ENCODE assay signal across 22 cellular contexts in the genomic region with DNA sequence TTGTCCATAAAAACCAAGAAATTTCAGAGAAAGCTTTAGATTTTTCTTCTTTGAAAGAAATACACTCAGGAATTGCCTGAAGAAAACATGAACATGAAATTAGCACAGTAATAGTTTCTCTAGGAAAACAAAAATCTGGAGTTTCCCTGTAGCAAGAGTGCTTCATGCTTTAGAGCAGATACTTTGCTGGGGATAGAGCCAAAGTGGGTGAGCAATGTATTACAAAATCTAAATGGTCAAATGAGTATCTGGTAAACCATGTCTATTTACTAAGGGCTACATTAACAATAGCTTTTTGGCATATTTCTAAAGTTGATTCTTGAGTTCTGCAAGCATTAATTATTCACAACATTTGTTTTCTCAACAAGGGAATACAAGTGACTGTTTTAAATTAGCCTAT. TPM values are rescaled to one million over a fixed set of nuclear protein-coding genes. Genes with fewer than 3 reads are reported as not detected.
DNase-seq lines count a peak whose midpoint lies in the region; ATAC-seq and TF ChIP-seq lines count a peak whose summit lies in the region.
"Had no signal": no experiment of that assay in that cellular context is flagged by ENCODE, and none has a peak within 500 bp of the region (broad histone marks: within the 10 kb centered on the region; RNA-seq: fewer than 3 reads in every experiment).

No MANE protein-coding gene starts in this region.

- H3K4me3 ChIP-seq in mammary epithelial cell (replicated peaks in 1 of 3; ENCODE audit: insufficient read depth in 1 of 3, low read depth in 2 of 3, low read length in 3 of 3) (no peak overlapping the region), choroid plexus epithelial cell (ENCODE audit: low read depth, low read length) (no peak overlapping the region), foreskin fibroblast (ENCODE audit: low read depth in 1 of 2, low read length in 2 of 2) (no peak overlapping the region), upper lobe of right lung (no peak overlapping the region)
- H3K4me3 ChIP-seq: GM12878, GM23338, SJCRH30 had no signal

- H3K4me3 Mint-ChIP-seq in MCF 10A (ENCODE audit: unreplicated experiment) = no peak overlapping the region
- H3K4me3 Mint-ChIP-seq: CD4-positive, CD25-positive, alpha-beta regulatory T cell; GM23338; IgD-negative memory B cell had no signal

- no peaks in the 10 kb centered on the region for H3K4me1 Mint-ChIP-seq in MCF 10A (ENCODE audit: insufficient read depth, unreplicated experiment)
- H3K4me1 Mint-ChIP-seq: CD4-positive, CD25-positive, alpha-beta regulatory T cell; GM23338; IgD-negative memory B cell had no signal

- no peak overlapping the region for H2AFZ ChIP-seq in mammary epithelial cell (ENCODE audit: low read depth, low read length)
- H2AFZ ChIP-seq: GM23338 had no signal

- dilution Hi-C loops in mammary epithelial cell (cut with HindIII; ENCODE audit: low sequenced_read_pairs) = no loop called here

- no peaks in the 10 kb centered on the region for H3K27me3 ChIP-seq in mammary epithelial cell (ENCODE audit: insufficient read depth, low read length)
- H3K27me3 ChIP-seq in upper lobe of right lung = no peaks in the 10 kb centered on the region
- H3K27me3 ChIP-seq: SJCRH30 had no signal

- DNase-seq in MCF 10A (ENCODE audit: unreplicated experiment) (peak; percentile 11), mammary epithelial cell (no peak), choroid plexus epithelial cell (ENCODE audit: low read depth) (peak; percentile 10), foreskin fibroblast (peak; percentile 5 to 29), upper lobe of right lung (no peak), NCI-H82 treated with DMSO at 0.1 percent for 48 hours (lab: John Stamatoyannopoulos, UW; ENCODE audit: unreplicated experiment) (no peak)
- DNase-seq: CD4-positive, CD25-positive, alpha-beta regulatory T cell; HCEC 1CT; NCI-H1694; NCI-H446 treated with DMSO at 0.1 percent for 48 hours; NCI-H69; NK-92 treated with Interleukin-12 subunit alpha and Interleukin-12 subunit beta, amount 100 ng/mL, for 24 hours; SJCRH30 had no signal

- no peaks in the 10 kb centered on the region for H3K9me3 Mint-ChIP-seq in MCF 10A (ENCODE audit: unreplicated experiment)
- H3K9me3 Mint-ChIP-seq: GM23338, IgD-negative memory B cell had no signal

- CTCF ChIA-PET in MCF 10A (lab: Yijun Ruan, JAX) (interaction anchor here (0.9 to 1.6 kb wide), 2 partner anchors 22 to 55 kb away, joined by 3 to 4 read pairs; no protein-coding TSS in a partner anchor), mammary epithelial cell (lab: Charles Lee; ENCODE audit: low non-redundant PET) (no interaction called here)

- intact Hi-C loops in MCF 10A (cut with micrococcal nuclease) (no loop called here), mammary epithelial cell (cut with micrococcal nuclease) (no loop called here), upper lobe of right lung (cut with DNase I) (no loop called here)

- TF ChIP-seq CTCF in MCF 10A (IDR thresholded peaks at IDR 0.05; ENCODE audit: unreplicated experiment) = no peak
- TF ChIP-seq CTCF in mammary epithelial cell (conservative IDR thresholded peaks at IDR 0.05 in 1 of 2, IDR thresholded peaks at IDR 0.05 in 1 of 2; ENCODE audit: extremely low read depth in 1 of 2, insufficient read depth in 1 of 2, low read depth in 1 of 2, low read length in 2 of 2) = no peak
- TF ChIP-seq CTCF in choroid plexus epithelial cell (conservative IDR thresholded peaks at IDR 0.05; ENCODE audit: low read depth, low read length) = no peak
- TF ChIP-seq CTCF in foreskin fibroblast (IDR thresholded peaks at IDR 0.05; ENCODE audit: low read depth, low read length) = no peak
- no peak for TF ChIP-seq CTCF in upper lobe of right lung (IDR thresholded peaks at IDR 0.05)

- H3K79me2 ChIP-seq in mammary epithelial cell (ENCODE audit: insufficient read depth, low read length) = no peaks in the 10 kb centered on the region

- POLR2A ChIA-PET in MCF 10A (lab: Yijun Ruan, JAX) = interaction anchor here (0.5 kb wide), 1 partner anchor 139 kb away, joined by 6 read pairs; no protein-coding TSS in a partner anchor

- in situ Hi-C loops in mammary epithelial cell (cut with MboI; ENCODE audit: low sequenced_read_pairs in 2 of 2) = loop anchor here (25.0 kb wide), 2 partner anchors 163 to 638 kb away; no protein-coding TSS in a partner anchor

- H3K27ac Mint-ChIP-seq in MCF 10A (ENCODE audit: low read depth, unreplicated experiment) = no peak overlapping the region
- H3K27ac Mint-ChIP-seq: CD4-positive, CD25-positive, alpha-beta regulatory T cell; GM23338; IgD-negative memory B cell had no signal

- H3K27ac ChIP-seq in mammary epithelial cell (ENCODE audit: insufficient read depth, low read depth, low read length) (no peak overlapping the region), upper lobe of right lung (no peak overlapping the region)
- H3K27ac ChIP-seq: SJCRH30 had no signal

- ATAC-seq in upper lobe of right lung (peak; percentile 36), GM21825 (IDR thresholded peaks at IDR 0.05; ENCODE audit: unreplicated experiment) (no peak), HG02852 (IDR thresholded peaks at IDR 0.05; ENCODE audit: unreplicated experiment) (no peak)
- ATAC-seq: GM12878, GM23338, Panc1 had no signal

- H3K9me3 ChIP-seq in mammary epithelial cell (replicated peaks; ENCODE audit: insufficient read depth, low read length) (no peaks in the 10 kb centered on the region), upper lobe of right lung (no peaks in the 10 kb centered on the region)
- H3K9me3 ChIP-seq: SJCRH30 had no signal

- BruUV-seq in MCF 10A (replicated peaks; lab: Mats Ljungman, UMichigan) (no TSS peak), mammary epithelial cell (replicated peaks; lab: Mats Ljungman, UMichigan) (no TSS peak)

- no peaks in the 10 kb centered on the region for H4K20me1 ChIP-seq in mammary epithelial cell (ENCODE audit: insufficient read depth, low read length)

- H3K36me3 ChIP-seq in mammary epithelial cell (ENCODE audit: insufficient read depth, low read length) = no peaks in the 10 kb centered on the region
- H3K36me3 ChIP-seq in upper lobe of right lung = no peaks in the 10 kb centered on the region
- H3K36me3 ChIP-seq: SJCRH30 had no signal

- H3K4me2 ChIP-seq in mammary epithelial cell (ENCODE audit: insufficient read depth, low read depth, low read length) = no peak overlapping the region
- H3K4me2 ChIP-seq: GM23338 had no signal

- no peaks in the 10 kb centered on the region for H3K4me1 ChIP-seq in mammary epithelial cell (ENCODE audit: insufficient read depth, low read length)
- no peaks in the 10 kb centered on the region for H3K4me1 ChIP-seq in upper lobe of right lung
- H3K4me1 ChIP-seq: SJCRH30 had no signal

- no peaks in the 10 kb centered on the region for H3K36me3 Mint-ChIP-seq in MCF 10A (ENCODE audit: insufficient read depth, unreplicated experiment)
- H3K36me3 Mint-ChIP-seq: CD4-positive, CD25-positive, alpha-beta regulatory T cell; IgD-negative memory B cell had no signal

- H3K9ac ChIP-seq in mammary epithelial cell (ENCODE audit: insufficient read depth, low read length) = no peak overlapping the region

- H3K27me3 Mint-ChIP-seq in MCF 10A (ENCODE audit: insufficient read depth, unreplicated experiment) = peaks cover 71% of the 10 kb centered on the region
- H3K27me3 Mint-ChIP-seq: CD4-positive, CD25-positive, alpha-beta regulatory T cell; IgD-negative memory B cell had no signal

RNA-seq across cellular contexts. Expression of a gene that starts 26.2 kb away (rescaled TPM):
- total RNA-seq in MCF 10A (2022) = not detected in 2 replicates
- total RNA-seq in mammary epithelial cell = under 1 TPM in 1 of 2 donors, not detected in 1; under 0.01 TPM
- not detected for polyA plus RNA-seq in mammary epithelial cell
- polyA minus RNA-seq in mammary epithelial cell = not detected
- 1.7 TPM for total RNA-seq in upper lobe of right lung
- total RNA-seq: A172, M059J, SJCRH30 had no signal
- polyA plus RNA-seq: BJ; CD4-positive, CD25-positive, alpha-beta regulatory T cell; GM23338; IgD-negative memory B cell had no signal

Comparison
In these comparisons a context has a peak if more than half of its experiments do, and no peak if none do; other contexts are left out.
1. DNase-seq: peak in MCF 10A (single experiment), choroid plexus epithelial cell (single experiment) and foreskin fibroblast (2 of 2); none in mammary epithelial cell (single experiment), upper lobe of right lung (single experiment) and NCI-H82 treated with DMSO at 0.1 percent for 48 hours (single experiment).